In genomic region chr3:3627104-3627503, GRCh38 we compare ENCODE assay signal across 11 cellular contexts.
"Had no signal": no experiment of that assay in that cellular context is flagged by ENCODE, and none has a peak within 500 bp of the region (broad histone marks: within the 10 kb centered on the region; RNA-seq: fewer than 3 reads in every experiment).

No MANE protein-coding gene starts in this region.

- H3K9ac ChIP-seq: neural progenitor cell had no signal

- H3K4me1 ChIP-seq: neural progenitor cell had no signal

- H3K4me3 ChIP-seq: hepatocyte, neural progenitor cell, ovary had no signal

- ATAC-seq: activated CD4-positive, alpha-beta T cell treated with anti-CD3 and anti-CD28 coated beads for 36 hours had no signal

- DNase-seq: activated CD4-positive, alpha-beta memory T cell treated with anti-CD3 and anti-CD28 coated beads, Interleukin-2, amount 10 ng/mL, durations not matched to agents 7 days and 5 days; activated CD4-positive, alpha-beta T cell treated with anti-CD3 and anti-CD28 coated beads for 36 hours; activated naive CD4-positive, alpha-beta T cell treated with Interleukin-2 at 50 U/mL for 16 hours; erythroblast; kidney glomerular epithelial cell; midbrain; ovary; stimulated activated CD4-positive, alpha-beta T cell treated with anti-CD3 and anti-CD28 coated beads, Interleukin-4, amount 100 ng/mL, for 24 hours had no signal

- H3K79me2 ChIP-seq: hepatocyte had no signal

- H3K4me2 ChIP-seq: hepatocyte, neural progenitor cell had no signal

- H3K27ac ChIP-seq: neural progenitor cell, ovary, VCaP had no signal

- H3K27me3 ChIP-seq: hepatocyte, neural progenitor cell, ovary had no signal

- H3K36me3 ChIP-seq: neural progenitor cell, ovary had no signal
